In the genomic region with DNA sequence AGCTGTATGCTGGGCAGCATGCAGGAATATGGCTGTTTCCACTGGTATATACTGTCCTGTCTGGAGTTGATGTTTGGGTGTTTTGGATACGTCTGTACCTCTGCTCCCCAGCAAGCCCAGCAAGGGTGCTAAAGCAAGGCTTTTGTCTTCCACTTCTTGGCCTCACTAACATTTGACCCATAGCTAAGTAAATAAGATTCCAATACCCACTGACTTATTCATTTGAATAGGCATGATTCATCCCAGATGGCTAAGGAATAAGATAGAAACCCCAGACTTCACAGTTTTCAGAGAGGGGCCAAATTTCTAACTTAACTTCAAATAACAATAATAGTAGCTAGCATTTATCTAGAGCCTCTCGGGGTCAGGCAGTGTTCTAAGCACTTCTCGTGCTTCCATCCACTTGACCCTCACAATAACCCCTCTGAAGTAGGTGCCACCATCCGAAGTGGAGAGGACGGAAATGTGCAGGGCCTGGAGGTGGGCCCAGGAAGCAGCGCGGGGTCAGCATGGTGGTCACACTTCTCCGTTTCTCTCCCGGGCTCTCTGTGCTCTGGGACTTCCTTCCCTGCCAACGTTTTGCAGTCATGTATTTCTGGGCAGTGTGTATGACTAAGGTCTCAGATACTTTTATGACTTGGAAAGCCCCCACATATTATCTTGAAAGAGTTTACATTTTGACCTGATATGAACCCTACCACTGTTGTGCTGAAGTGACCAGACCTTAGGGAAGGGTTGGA, we compare ENCODE assay signal across 1 cellular context.
TF ChIP-seq lines count a peak whose summit lies in the region.

No MANE protein-coding gene starts in this region.

TF ChIP-seq in WTC11, 78 proteins besides CTCF, POLR2A, EP300 and RAD21 (continued from another document):
- TF ChIP-seq, protein P1, sequence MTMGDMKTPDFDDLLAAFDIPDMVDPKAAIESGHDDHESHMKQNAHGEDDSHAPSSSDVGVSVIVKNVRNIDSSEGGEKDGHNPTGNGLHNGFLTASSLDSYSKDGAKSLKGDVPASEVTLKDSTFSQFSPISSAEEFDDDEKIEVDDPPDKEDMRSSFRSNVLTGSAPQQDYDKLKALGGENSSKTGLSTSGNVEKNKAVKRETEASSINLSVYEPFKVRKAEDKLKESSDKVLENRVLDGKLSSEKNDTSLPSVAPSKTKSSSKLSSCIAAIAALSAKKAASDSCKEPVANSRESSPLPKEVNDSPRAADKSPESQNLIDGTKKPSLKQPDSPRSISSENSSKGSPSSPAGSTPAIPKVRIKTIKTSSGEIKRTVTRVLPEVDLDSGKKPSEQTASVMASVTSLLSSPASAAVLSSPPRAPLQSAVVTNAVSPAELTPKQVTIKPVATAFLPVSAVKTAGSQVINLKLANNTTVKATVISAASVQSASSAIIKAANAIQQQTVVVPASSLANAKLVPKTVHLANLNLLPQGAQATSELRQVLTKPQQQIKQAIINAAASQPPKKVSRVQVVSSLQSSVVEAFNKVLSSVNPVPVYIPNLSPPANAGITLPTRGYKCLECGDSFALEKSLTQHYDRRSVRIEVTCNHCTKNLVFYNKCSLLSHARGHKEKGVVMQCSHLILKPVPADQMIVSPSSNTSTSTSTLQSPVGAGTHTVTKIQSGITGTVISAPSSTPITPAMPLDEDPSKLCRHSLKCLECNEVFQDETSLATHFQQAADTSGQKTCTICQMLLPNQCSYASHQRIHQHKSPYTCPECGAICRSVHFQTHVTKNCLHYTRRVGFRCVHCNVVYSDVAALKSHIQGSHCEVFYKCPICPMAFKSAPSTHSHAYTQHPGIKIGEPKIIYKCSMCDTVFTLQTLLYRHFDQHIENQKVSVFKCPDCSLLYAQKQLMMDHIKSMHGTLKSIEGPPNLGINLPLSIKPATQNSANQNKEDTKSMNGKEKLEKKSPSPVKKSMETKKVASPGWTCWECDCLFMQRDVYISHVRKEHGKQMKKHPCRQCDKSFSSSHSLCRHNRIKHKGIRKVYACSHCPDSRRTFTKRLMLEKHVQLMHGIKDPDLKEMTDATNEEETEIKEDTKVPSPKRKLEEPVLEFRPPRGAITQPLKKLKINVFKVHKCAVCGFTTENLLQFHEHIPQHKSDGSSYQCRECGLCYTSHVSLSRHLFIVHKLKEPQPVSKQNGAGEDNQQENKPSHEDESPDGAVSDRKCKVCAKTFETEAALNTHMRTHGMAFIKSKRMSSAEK (CRISPR knock-in tag; IDR thresholded peaks at IDR 0.05; ENCODE audit: borderline replicate concordance), result no peak
- TF ChIP-seq, protein P2, sequence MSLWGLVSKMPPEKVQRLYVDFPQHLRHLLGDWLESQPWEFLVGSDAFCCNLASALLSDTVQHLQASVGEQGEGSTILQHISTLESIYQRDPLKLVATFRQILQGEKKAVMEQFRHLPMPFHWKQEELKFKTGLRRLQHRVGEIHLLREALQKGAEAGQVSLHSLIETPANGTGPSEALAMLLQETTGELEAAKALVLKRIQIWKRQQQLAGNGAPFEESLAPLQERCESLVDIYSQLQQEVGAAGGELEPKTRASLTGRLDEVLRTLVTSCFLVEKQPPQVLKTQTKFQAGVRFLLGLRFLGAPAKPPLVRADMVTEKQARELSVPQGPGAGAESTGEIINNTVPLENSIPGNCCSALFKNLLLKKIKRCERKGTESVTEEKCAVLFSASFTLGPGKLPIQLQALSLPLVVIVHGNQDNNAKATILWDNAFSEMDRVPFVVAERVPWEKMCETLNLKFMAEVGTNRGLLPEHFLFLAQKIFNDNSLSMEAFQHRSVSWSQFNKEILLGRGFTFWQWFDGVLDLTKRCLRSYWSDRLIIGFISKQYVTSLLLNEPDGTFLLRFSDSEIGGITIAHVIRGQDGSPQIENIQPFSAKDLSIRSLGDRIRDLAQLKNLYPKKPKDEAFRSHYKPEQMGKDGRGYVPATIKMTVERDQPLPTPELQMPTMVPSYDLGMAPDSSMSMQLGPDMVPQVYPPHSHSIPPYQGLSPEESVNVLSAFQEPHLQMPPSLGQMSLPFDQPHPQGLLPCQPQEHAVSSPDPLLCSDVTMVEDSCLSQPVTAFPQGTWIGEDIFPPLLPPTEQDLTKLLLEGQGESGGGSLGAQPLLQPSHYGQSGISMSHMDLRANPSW (CRISPR knock-in tag; conservative IDR thresholded peaks at IDR 0.05; ENCODE audit: low read depth), result no peak
- no peak for TF ChIP-seq MXD4 (CRISPR knock-in tag; IDR thresholded peaks at IDR 0.05; ENCODE audit: borderline replicate concordance)
- TF ChIP-seq MYBL2 (CRISPR knock-in tag; IDR thresholded peaks at IDR 0.05), result no peak
- TF ChIP-seq, protein P3, sequence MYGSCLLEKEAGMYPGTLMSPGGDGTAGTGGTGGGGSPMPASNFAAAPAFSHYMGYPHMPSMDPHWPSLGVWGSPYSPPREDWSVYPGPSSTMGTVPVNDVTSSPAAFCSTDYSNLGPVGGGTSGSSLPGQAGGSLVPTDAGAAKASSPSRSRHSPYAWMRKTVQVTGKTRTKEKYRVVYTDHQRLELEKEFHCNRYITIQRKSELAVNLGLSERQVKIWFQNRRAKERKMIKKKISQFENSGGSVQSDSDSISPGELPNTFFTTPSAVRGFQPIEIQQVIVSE (CRISPR knock-in tag; IDR thresholded peaks at IDR 0.05; ENCODE audit: borderline replicate concordance), result no peak
